Comparison of ENCODE assay signal across 8 cellular contexts in the genomic region with DNA sequence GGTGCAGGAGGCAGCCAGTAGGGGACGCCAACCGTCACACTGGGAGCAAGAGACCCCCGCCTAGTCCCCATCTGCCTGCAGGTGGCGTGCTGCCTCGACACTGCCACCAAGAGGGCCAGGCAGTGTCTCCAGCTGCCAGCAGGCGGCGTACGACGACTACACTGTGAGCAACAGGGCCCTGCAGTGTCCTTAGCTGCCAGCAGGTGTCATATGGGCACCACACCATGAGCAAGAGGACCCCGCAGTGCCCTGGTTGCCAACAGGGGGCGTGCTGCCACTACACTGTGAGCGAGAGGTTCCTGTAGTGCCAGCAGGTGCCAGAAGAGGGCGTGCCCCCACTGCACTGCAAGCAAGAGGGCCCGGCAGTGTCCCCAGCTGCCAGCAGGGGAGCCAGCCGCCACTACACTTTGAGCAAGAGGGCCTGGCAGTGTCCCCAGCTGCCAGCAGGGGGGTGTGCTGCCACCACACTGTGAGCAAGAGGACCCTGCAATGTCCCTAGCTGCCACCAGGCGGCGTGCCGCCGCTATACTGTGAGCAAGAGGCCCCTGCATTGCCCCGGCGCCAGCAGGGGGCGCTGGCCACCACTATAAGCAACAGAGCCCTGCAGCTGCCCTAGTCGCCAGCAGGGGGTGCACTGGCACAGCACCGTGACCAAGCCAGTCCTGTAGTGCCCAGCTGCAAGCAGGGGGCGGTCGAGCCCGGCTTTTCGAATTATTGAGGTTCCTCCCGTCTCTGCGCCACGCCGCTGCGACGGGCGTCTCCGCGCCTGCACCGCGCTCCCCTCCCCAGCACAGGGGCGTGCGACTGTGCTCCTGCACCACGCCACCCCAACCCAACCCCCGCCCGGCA. TPM values are rescaled to one million over a fixed set of nuclear protein-coding genes. Genes with fewer than 3 reads are reported as not detected.
DNase-seq lines count a peak whose midpoint lies in the region; ATAC-seq, FAIRE-seq and TF ChIP-seq lines count a peak whose summit lies in the region.
"Not testable (repeated sequence)": the region's sequence is repeated elsewhere in the genome, so short reads cannot be mapped to it uniquely, and the experiment has no call there.

No MANE protein-coding gene starts in this region.

- not testable (repeated sequence) for H3K36me3 ChIP-seq in bronchial epithelial cell (ENCODE audit: control insufficient read depth, insufficient read depth, low read length)

- intact Hi-C loops in CD14-positive monocyte (cut with micrococcal nuclease): not testable (repeated sequence)

- H3K9me3 Mint-ChIP-seq in CD14-positive monocyte: peaks cover 4 to 15% (median 5%) of the 10 kb centered on the region in 7 donors

- H3K4me3 ChIP-seq in bronchial epithelial cell (ENCODE audit: low read depth, low read length): not testable (repeated sequence)

- not testable (repeated sequence) for H3K27ac Mint-ChIP-seq in CD14-positive monocyte

- TF ChIP-seq CTCF in CD14-positive monocyte (IDR thresholded peaks at IDR 0.05): peak; percentile 86
- TF ChIP-seq CTCF in bronchial epithelial cell (IDR thresholded peaks at IDR 0.05; ENCODE audit: insufficient read depth, low read length, severe bottlenecking): peak; percentile 70

- not testable (repeated sequence) for H3K27me3 ChIP-seq in bronchial epithelial cell (ENCODE audit: control insufficient read depth, insufficient read depth, low read length)

- H3K27me3 Mint-ChIP-seq in CD14-positive monocyte (ENCODE audit: low read depth in 3 of 3): not testable (repeated sequence)

- not testable (repeated sequence) for FAIRE-seq in bronchial epithelial cell (lab: Jason Lieb, UNC)

- peak; percentile 69 for DNase-seq in CD14-positive monocyte (ENCODE audit: low spot score)
- peak; percentile 19 for DNase-seq in GM19240 (ENCODE audit: insufficient read length, low spot score)
- DNase-seq in NCI-H446 treated with DMSO at 0.1 percent for 48 hours (lab: John Stamatoyannopoulos, UW): peak; percentile 27
- peak; percentile 47 for DNase-seq in activated CD4-positive, alpha-beta T cell treated with anti-CD3 and anti-CD28 coated beads for 1 hour
- DNase-seq in bronchial epithelial cell (ENCODE audit: low read depth): peak; percentile 7
- DNase-seq in left kidney (ENCODE audit: low read depth, low spot score): peak; percentile 32
- peak; percentile 74 for DNase-seq in stimulated activated CD4-positive, alpha-beta T cell treated with anti-CD3 and anti-CD28 coated beads, Interleukin-4, amount 100 ng/mL, for 1 hour

- not testable (repeated sequence) for H3K4me1 Mint-ChIP-seq in CD14-positive monocyte

- H3K4me3 Mint-ChIP-seq in CD14-positive monocyte: not testable (repeated sequence)

- H3K36me3 Mint-ChIP-seq in CD14-positive monocyte: not testable (repeated sequence)

- peak; percentile 93 for ATAC-seq in HG03108 (IDR thresholded peaks at IDR 0.05; ENCODE audit: unreplicated experiment)

RNA-seq across cellular contexts. Expression of gene PCMTD2, which starts 30.3 kb away (rescaled TPM):
- 10 to 100 TPM; 26.5 to 27.6 TPM for polyA plus RNA-seq in CD14-positive monocyte
- total RNA-seq in bronchial epithelial cell: 19.0 and 26.9 TPM in 2 replicates

Comparison
In these comparisons a context has a peak if more than half of its experiments do, and no peak if none do; other contexts are left out.
1. DNase-seq: peak in every context shown above with its lines; median percentile 74 in stimulated activated CD4-positive, alpha-beta T cell treated with anti-CD3 and anti-CD28 coated beads, Interleukin-4, amount 100 ng/mL, for 1 hour; 69 in CD14-positive monocyte; 47 in activated CD4-positive, alpha-beta T cell treated with anti-CD3 and anti-CD28 coated beads for 1 hour; 32 in left kidney; 27 in NCI-H446 treated with DMSO at 0.1 percent for 48 hours; 19 in GM19240; 7 in bronchial epithelial cell.